Comparison of ENCODE assay signal across 1 cellular context in the genomic region with DNA sequence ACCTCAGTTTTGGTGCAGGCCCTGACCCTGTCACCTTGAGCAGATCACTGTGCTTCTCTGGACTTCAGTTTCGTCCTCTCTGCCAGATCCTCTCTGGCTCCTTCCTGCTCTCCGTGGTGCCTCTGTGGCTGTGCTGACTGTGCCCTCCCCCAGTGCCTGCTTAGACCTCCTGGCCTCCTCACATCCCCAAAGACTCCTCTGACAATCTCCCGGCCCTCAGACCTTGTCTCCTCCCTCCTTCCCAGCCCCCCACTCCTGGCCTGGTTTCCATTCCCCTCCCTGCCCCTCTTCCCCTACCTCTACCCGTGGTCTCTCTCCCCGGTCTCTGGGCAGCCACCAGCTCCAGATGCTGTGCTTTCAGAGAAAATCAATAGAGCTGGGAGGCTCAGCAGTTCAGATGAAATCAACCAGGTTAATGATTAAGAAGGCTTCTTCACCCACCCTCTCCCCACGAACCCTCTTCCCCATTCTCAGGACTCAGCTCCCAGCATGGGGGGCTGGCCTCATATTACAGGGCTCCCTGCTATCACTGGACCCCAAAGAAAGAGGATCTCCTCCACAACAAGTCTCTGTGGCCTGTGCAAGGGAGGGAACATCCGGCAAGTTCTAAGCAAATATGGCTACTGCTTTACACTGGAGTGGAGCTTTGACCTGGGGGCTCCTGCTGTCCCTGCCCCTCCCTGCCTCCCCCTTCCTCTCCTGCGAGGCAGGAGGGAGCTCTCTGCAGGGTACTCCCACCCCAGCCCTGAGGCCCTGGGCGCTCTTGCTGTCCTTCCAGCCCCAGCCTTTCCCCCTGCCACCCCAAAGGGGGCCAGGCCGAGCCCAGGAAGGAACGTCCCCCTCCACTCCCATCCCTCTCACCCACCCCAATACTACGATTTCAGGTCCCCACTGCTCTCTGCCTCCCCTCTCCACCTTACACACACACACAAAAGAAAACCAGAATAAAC.
TF ChIP-seq lines count a peak whose summit lies in the region.

No MANE protein-coding gene starts in this region.

TF ChIP-seq in HepG2, 621 proteins besides CTCF, POLR2A, EP300 and RAD21 (continues in another document):
- no peak for TF ChIP-seq KLF13 (CRISPR knock-in tag; IDR thresholded peaks at IDR 0.05)
- no peak for TF ChIP-seq ZNF30 (CRISPR knock-in tag; IDR thresholded peaks at IDR 0.05)
- TF ChIP-seq PAF1 (CRISPR knock-in tag; IDR thresholded peaks at IDR 0.05), result no peak
- TF ChIP-seq ZFP1 (CRISPR knock-in tag; IDR thresholded peaks at IDR 0.05), result no peak
- TF ChIP-seq NR1H2 (CRISPR knock-in tag; IDR thresholded peaks at IDR 0.05; ENCODE audit: borderline replicate concordance, low read depth), result no peak; the same call in 1 of the 2 replicates
- TF ChIP-seq ZNF350 (CRISPR knock-in tag; IDR thresholded peaks at IDR 0.05; ENCODE audit: borderline replicate concordance, low read depth), result peak; percentile 44; the same call in 1 of the 2 replicates
- TF ChIP-seq ZZZ3 (CRISPR knock-in tag; IDR thresholded peaks at IDR 0.05; ENCODE audit: borderline replicate concordance), result no peak
- TF ChIP-seq ZNF282 (IDR thresholded peaks at IDR 0.05; ENCODE audit: partially characterized antibody), result no peak
- TF ChIP-seq ZNF446 (CRISPR knock-in tag; IDR thresholded peaks at IDR 0.05), result no peak
- TF ChIP-seq SRSF9 (IDR thresholded peaks at IDR 0.05; ENCODE audit: borderline replicate concordance, insufficient read depth, low read depth, low read length, poor library complexity, severe bottlenecking), result no peak
- TF ChIP-seq SIX4 (CRISPR knock-in tag; IDR thresholded peaks at IDR 0.05), result 0 out of 2 replicates have a peak, but pooled peaks have one; percentile 24
- TF ChIP-seq SOX6 (IDR thresholded peaks at IDR 0.05), result no peak
- TF ChIP-seq SOX6 (CRISPR knock-in tag; IDR thresholded peaks at IDR 0.05), result peak; percentile 54
- TF ChIP-seq TSC22D2 (CRISPR knock-in tag; IDR thresholded peaks at IDR 0.05; ENCODE audit: borderline replicate concordance), result 0 out of 2 replicates have a peak, but pooled peaks have one; percentile 61
- TF ChIP-seq ADNP (CRISPR knock-in tag; IDR thresholded peaks at IDR 0.05), result peak; percentile 18; the same call in 1 of the 2 replicates
- TF ChIP-seq, protein P1, sequence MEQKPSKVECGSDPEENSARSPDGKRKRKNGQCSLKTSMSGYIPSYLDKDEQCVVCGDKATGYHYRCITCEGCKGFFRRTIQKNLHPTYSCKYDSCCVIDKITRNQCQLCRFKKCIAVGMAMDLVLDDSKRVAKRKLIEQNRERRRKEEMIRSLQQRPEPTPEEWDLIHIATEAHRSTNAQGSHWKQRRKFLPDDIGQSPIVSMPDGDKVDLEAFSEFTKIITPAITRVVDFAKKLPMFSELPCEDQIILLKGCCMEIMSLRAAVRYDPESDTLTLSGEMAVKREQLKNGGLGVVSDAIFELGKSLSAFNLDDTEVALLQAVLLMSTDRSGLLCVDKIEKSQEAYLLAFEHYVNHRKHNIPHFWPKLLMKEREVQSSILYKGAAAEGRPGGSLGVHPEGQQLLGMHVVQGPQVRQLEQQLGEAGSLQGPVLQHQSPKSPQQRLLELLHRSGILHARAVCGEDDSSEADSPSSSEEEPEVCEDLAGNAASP (CRISPR knock-in tag; IDR thresholded peaks at IDR 0.05; ENCODE audit: borderline replicate concordance), result no peak
- TF ChIP-seq ZNF557 (CRISPR knock-in tag; IDR thresholded peaks at IDR 0.05), result 0 out of 2 replicates have a peak, but pooled peaks have one; percentile 27
- 0 out of 2 replicates have a peak, but pooled peaks have one; percentile 62 for TF ChIP-seq ZNF253 (CRISPR knock-in tag; IDR thresholded peaks at IDR 0.05; ENCODE audit: borderline replicate concordance)
- TF ChIP-seq, protein P2, sequence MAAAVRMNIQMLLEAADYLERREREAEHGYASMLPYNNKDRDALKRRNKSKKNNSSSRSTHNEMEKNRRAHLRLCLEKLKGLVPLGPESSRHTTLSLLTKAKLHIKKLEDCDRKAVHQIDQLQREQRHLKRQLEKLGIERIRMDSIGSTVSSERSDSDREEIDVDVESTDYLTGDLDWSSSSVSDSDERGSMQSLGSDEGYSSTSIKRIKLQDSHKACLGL (CRISPR knock-in tag; IDR thresholded peaks at IDR 0.05), result 0 out of 2 replicates have a peak, but pooled peaks have one; percentile 47
- TF ChIP-seq SAFB2 (CRISPR knock-in tag; IDR thresholded peaks at IDR 0.05; ENCODE audit: borderline replicate concordance, low read depth), result no peak
- TF ChIP-seq, protein P3, sequence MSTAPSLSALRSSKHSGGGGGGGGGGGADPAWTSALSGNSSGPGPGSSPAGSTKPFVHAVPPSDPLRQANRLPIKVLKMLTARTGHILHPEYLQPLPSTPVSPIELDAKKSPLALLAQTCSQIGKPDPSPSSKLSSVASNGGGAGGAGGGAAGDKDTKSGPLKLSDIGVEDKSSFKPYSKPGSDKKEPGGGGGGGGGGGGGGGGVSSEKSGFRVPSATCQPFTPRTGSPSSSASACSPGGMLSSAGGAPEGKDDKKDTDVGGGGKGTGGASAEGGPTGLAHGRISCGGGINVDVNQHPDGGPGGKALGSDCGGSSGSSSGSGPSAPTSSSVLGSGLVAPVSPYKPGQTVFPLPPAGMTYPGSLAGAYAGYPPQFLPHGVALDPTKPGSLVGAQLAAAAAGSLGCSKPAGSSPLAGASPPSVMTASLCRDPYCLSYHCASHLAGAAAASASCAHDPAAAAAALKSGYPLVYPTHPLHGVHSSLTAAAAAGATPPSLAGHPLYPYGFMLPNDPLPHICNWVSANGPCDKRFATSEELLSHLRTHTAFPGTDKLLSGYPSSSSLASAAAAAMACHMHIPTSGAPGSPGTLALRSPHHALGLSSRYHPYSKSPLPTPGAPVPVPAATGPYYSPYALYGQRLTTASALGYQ (CRISPR knock-in tag; IDR thresholded peaks at IDR 0.05), result no peak
- no peak for TF ChIP-seq ZNF207 (IDR thresholded peaks at IDR 0.05; ENCODE audit: borderline replicate concordance)
- TF ChIP-seq, protein P4, sequence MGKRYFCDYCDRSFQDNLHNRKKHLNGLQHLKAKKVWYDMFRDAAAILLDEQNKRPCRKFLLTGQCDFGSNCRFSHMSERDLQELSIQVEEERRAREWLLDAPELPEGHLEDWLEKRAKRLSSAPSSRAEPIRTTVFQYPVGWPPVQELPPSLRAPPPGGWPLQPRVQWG (CRISPR knock-in tag; IDR thresholded peaks at IDR 0.05; ENCODE audit: borderline replicate concordance, low read depth), result no peak
- TF ChIP-seq ZNF510 (CRISPR knock-in tag; IDR thresholded peaks at IDR 0.05; ENCODE audit: low read depth), result no peak
- no peak for TF ChIP-seq ZBTB1 (CRISPR knock-in tag; IDR thresholded peaks at IDR 0.05; ENCODE audit: borderline replicate concordance)
- TF ChIP-seq, protein P5, sequence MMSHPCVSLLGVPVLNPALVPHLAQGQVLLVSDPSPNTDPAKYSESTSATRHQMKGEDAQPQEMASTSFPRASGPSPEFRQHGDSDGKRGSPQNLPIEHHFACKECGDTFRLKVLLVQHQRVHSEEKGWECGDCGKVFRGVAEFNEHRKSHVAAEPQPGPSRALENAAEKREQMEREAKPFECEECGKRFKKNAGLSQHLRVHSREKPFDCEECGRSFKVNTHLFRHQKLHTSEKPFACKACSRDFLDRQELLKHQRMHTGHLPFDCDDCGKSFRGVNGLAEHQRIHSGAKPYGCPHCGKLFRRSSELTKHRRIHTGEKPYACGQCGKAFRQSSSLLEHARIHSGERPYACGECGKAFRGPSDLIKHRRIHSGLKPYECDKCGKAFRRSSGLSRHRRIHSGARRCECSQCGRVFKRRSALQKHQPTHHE (CRISPR knock-in tag; IDR thresholded peaks at IDR 0.05; ENCODE audit: borderline replicate concordance), result no peak
- no peak for TF ChIP-seq MXD4 (CRISPR knock-in tag; IDR thresholded peaks at IDR 0.05)
- no peak; the same call in 1 of the 2 replicates for TF ChIP-seq FOXK1 (CRISPR knock-in tag; IDR thresholded peaks at IDR 0.05; ENCODE audit: borderline replicate concordance, low read depth)
- 0 out of 2 replicates have a peak, but pooled peaks have one; percentile 16 for TF ChIP-seq AHR (CRISPR knock-in tag; IDR thresholded peaks at IDR 0.05)
- no peak for TF ChIP-seq AGO2 (optimal IDR thresholded peaks at IDR 0.05; ENCODE audit: low read depth, low read length)
- TF ChIP-seq ZNF775 (CRISPR knock-in tag; IDR thresholded peaks at IDR 0.05; ENCODE audit: borderline replicate concordance), result no peak
- TF ChIP-seq ZFX (CRISPR knock-in tag; IDR thresholded peaks at IDR 0.05; ENCODE audit: low read depth), result peak; percentile 76
- TF ChIP-seq, protein P6, sequence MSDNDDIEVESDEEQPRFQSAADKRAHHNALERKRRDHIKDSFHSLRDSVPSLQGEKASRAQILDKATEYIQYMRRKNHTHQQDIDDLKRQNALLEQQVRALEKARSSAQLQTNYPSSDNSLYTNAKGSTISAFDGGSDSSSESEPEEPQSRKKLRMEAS (IDR thresholded peaks at IDR 0.05), result no peak; the same call in 1 of the 2 replicates
- TF ChIP-seq, protein P7, sequence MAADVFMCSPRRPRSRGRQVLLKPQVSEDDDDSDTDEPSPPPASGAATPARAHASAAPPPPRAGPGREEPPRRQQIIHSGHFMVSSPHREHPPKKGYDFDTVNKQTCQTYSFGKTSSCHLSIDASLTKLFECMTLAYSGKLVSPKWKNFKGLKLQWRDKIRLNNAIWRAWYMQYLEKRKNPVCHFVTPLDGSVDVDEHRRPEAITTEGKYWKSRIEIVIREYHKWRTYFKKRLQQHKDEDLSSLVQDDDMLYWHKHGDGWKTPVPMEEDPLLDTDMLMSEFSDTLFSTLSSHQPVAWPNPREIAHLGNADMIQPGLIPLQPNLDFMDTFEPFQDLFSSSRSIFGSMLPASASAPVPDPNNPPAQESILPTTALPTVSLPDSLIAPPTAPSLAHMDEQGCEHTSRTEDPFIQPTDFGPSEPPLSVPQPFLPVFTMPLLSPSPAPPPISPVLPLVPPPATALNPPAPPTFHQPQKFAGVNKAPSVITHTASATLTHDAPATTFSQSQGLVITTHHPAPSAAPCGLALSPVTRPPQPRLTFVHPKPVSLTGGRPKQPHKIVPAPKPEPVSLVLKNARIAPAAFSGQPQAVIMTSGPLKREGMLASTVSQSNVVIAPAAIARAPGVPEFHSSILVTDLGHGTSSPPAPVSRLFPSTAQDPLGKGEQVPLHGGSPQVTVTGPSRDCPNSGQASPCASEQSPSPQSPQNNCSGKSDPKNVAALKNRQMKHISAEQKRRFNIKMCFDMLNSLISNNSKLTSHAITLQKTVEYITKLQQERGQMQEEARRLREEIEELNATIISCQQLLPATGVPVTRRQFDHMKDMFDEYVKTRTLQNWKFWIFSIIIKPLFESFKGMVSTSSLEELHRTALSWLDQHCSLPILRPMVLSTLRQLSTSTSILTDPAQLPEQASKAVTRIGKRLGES (CRISPR knock-in tag; IDR thresholded peaks at IDR 0.05; ENCODE audit: borderline replicate concordance), result no peak
- TF ChIP-seq FOXJ3 (CRISPR knock-in tag; IDR thresholded peaks at IDR 0.05; ENCODE audit: borderline replicate concordance), result peak; percentile 32; the same call in 1 of the 2 replicates
- TF ChIP-seq ZNF24 (IDR thresholded peaks at IDR 0.05), result no peak
- TF ChIP-seq, protein P8, sequence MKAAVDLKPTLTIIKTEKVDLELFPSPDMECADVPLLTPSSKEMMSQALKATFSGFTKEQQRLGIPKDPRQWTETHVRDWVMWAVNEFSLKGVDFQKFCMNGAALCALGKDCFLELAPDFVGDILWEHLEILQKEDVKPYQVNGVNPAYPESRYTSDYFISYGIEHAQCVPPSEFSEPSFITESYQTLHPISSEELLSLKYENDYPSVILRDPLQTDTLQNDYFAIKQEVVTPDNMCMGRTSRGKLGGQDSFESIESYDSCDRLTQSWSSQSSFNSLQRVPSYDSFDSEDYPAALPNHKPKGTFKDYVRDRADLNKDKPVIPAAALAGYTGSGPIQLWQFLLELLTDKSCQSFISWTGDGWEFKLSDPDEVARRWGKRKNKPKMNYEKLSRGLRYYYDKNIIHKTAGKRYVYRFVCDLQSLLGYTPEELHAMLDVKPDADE (CRISPR knock-in tag; IDR thresholded peaks at IDR 0.05), result no peak
- no peak for TF ChIP-seq AKAP8 (CRISPR knock-in tag; IDR thresholded peaks at IDR 0.05)
- no peak for TF ChIP-seq ZNF619 (CRISPR knock-in tag; IDR thresholded peaks at IDR 0.05)
- no peak; the same call in 1 of the 2 replicates for TF ChIP-seq TAF1 (CRISPR knock-in tag; IDR thresholded peaks at IDR 0.05)
- TF ChIP-seq SATB2 (CRISPR knock-in tag; IDR thresholded peaks at IDR 0.05), result no peak
- peak; percentile 96 for TF ChIP-seq BCL6 (CRISPR knock-in tag; IDR thresholded peaks at IDR 0.05)
- TF ChIP-seq, protein P9, sequence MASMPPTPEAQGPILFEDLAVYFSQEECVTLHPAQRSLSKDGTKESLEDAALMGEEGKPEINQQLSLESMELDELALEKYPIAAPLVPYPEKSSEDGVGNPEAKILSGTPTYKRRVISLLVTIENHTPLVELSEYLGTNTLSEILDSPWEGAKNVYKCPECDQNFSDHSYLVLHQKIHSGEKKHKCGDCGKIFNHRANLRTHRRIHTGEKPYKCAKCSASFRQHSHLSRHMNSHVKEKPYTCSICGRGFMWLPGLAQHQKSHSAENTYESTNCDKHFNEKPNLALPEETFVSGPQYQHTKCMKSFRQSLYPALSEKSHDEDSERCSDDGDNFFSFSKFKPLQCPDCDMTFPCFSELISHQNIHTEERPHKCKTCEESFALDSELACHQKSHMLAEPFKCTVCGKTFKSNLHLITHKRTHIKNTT (CRISPR knock-in tag; IDR thresholded peaks at IDR 0.05), result no peak
- TF ChIP-seq NAIF1 (CRISPR knock-in tag; IDR thresholded peaks at IDR 0.05; ENCODE audit: borderline replicate concordance), result no peak
- no peak for TF ChIP-seq ZNF781 (CRISPR knock-in tag; IDR thresholded peaks at IDR 0.05; ENCODE audit: borderline replicate concordance, not compliant biosample characterization)
- TF ChIP-seq ZNF232 (CRISPR knock-in tag; IDR thresholded peaks at IDR 0.05; ENCODE audit: borderline replicate concordance), result no peak
- TF ChIP-seq, protein P10, sequence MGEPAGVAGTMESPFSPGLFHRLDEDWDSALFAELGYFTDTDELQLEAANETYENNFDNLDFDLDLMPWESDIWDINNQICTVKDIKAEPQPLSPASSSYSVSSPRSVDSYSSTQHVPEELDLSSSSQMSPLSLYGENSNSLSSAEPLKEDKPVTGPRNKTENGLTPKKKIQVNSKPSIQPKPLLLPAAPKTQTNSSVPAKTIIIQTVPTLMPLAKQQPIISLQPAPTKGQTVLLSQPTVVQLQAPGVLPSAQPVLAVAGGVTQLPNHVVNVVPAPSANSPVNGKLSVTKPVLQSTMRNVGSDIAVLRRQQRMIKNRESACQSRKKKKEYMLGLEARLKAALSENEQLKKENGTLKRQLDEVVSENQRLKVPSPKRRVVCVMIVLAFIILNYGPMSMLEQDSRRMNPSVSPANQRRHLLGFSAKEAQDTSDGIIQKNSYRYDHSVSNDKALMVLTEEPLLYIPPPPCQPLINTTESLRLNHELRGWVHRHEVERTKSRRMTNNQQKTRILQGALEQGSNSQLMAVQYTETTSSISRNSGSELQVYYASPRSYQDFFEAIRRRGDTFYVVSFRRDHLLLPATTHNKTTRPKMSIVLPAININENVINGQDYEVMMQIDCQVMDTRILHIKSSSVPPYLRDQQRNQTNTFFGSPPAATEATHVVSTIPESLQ (CRISPR knock-in tag; conservative IDR thresholded peaks at IDR 0.05), result no peak
- TF ChIP-seq, protein P11, sequence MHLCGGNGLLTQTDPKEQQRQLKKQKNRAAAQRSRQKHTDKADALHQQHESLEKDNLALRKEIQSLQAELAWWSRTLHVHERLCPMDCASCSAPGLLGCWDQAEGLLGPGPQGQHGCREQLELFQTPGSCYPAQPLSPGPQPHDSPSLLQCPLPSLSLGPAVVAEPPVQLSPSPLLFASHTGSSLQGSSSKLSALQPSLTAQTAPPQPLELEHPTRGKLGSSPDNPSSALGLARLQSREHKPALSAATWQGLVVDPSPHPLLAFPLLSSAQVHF (CRISPR knock-in tag; IDR thresholded peaks at IDR 0.05), result no peak
- no peak for TF ChIP-seq RXRA (CRISPR knock-in tag; IDR thresholded peaks at IDR 0.05)
